Comparison of ENCODE assay signal across 8 cellular contexts in the genomic region with DNA sequence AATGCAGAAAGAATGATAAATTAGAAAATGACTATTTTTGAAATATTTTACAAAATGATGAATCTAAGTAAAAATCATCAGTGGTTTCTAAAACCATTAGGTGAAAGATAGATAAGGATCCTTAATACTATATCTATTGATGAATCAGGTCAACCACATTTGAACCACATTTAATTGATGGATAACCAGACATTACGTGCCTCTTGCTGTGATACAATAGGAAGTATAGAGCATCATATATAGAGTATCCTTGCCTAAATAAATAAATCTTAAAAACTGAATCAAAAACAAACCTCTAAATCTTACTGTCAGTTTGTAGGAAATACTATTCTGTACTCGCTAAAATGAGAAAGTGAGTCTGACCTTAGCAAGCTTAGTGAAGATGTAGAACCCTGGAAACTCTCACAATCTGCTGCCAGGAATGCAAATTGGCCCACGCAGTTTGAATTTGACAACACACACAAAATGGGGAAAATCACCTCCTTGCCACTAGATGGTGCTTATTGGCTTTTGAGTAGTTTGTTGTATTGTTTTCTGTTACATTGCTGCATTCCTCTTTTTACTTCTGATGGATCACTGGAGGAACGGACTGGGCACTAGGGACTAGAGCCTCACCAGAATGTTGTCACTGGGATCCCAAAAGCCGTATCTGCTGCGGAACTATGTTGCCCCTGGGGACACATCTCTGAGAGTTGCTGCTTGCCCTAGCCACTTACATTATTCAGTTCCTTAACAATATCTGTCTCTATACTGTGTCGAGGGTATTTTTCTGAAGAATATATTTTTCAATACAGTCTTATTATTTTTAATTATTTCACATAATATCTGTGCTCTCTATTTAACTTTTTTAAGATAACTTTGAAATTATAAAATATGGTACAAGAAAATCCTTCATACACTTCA. TPM values are rescaled to one million over a fixed set of nuclear protein-coding genes. Genes with fewer than 3 reads are reported as not detected.
DNase-seq lines count a peak whose midpoint lies in the region; ATAC-seq, FAIRE-seq and TF ChIP-seq lines count a peak whose summit lies in the region.

No MANE protein-coding gene starts in this region.

- no peak overlapping the region for H3K4me3 ChIP-seq in OCI-LY7 (ENCODE audit: low read depth, low read length, poor library complexity, severe bottlenecking)
- no peak overlapping the region for H3K4me3 ChIP-seq in GM12878
- no peak overlapping the region for H3K4me3 ChIP-seq in HepG2 (replicated peaks in 1 of 3; ENCODE audit: insufficient read depth in 1 of 3, low read depth in 2 of 3, low read length in 3 of 3)

- peak; percentile 85 for TF ChIP-seq CTCF in OCI-LY7 (conservative IDR thresholded peaks at IDR 0.05; ENCODE audit: low read length)
- TF ChIP-seq CTCF in GM12878 (IDR thresholded peaks at IDR 0.05 in 2 of 3, conservative IDR thresholded peaks at IDR 0.05 in 1 of 3; ENCODE audit: control insufficient read depth in 2 of 3, extremely low read depth in 1 of 3, insufficient read depth in 1 of 3, low read depth in 3 of 3, low read length in 3 of 3), result peak; percentile 66 to 79 (median 70); a peak in 5 of 6 replicates
- peak; percentile 83 for TF ChIP-seq CTCF in HepG2 (CRISPR knock-in tag; IDR thresholded peaks at IDR 0.05)

- CTCF ChIA-PET in activated CD8-positive, alpha-beta memory T cell treated with anti-CD3 and anti-CD28 coated beads, Interleukin-2, amount 10 ng/mL, durations not matched to agents 7 days and 5 days (lab: Charles Lee), result interaction anchor here (1.2 to 1.4 kb wide), 2 partner anchors 13 to 230 kb away, joined by 4 to 6 read pairs; no protein-coding TSS in a partner anchor
- CTCF ChIA-PET in OCI-LY7 (lab: Charles Lee; ENCODE audit: unreplicated experiment) (no interaction called here), GM12878 (lab: Yijun Ruan, JAX) (interaction anchor here (0.9 to 1.9 kb wide), 5 partner anchors 31 to 230 kb away, joined by 3 to 13 read pairs (median 3); no protein-coding TSS in a partner anchor), HepG2 (lab: Yijun Ruan, JAX; ENCODE audit: low intra/inter-chr PET ratio, low total read pairs) (interaction anchor here (2.5 kb wide), 1 partner anchor 231 kb away, joined by 23 read pairs; no protein-coding TSS in a partner anchor)

- no peaks in the 10 kb centered on the region for H3K27me3 Mint-ChIP-seq in activated CD8-positive, alpha-beta memory T cell treated with anti-CD3 and anti-CD28 coated beads, Interleukin-2, amount 10 ng/mL, durations not matched to agents 7 days and 5 days

- BruUV-seq in OCI-LY7 (replicated peaks; lab: Mats Ljungman, UMichigan), result no TSS peak
- BruUV-seq in GM12878 (replicated peaks; lab: Mats Ljungman, UMichigan), result no TSS peak
- no TSS peak for BruUV-seq in HepG2 (replicated peaks; lab: Mats Ljungman, UMichigan)

- H3K36me3 Mint-ChIP-seq in activated CD8-positive, alpha-beta memory T cell treated with anti-CD3 and anti-CD28 coated beads, Interleukin-2, amount 10 ng/mL, durations not matched to agents 7 days and 5 days, result no peaks in the 10 kb centered on the region

- H2AFZ ChIP-seq in OCI-LY7 (ENCODE audit: low read length) (no peak overlapping the region), GM12878 (ENCODE audit: control insufficient read depth, low read depth, low read length) (peak overlapping the region; percentile 65), HepG2 (ENCODE audit: low read length) (no peak overlapping the region)

- H3K4me1 Mint-ChIP-seq in activated CD8-positive, alpha-beta memory T cell treated with anti-CD3 and anti-CD28 coated beads, Interleukin-2, amount 10 ng/mL, durations not matched to agents 7 days and 5 days, result no peaks in the 10 kb centered on the region

- SMC1A ChIA-PET in GM12878 (lab: Charles Lee; ENCODE audit: uncharacterized antibody, unreplicated experiment), result no interaction called here

- WGBS in GM12878 (ENCODE audit: insufficient coverage, insufficient replicate concordance, low lambda C conversion rate, missing lambda C conversion rate), result 21% methylated on average over 7 of the region's 7 CpGs
- 24% methylated on average over 7 of the region's 7 CpGs for WGBS in HepG2 (ENCODE audit: low lambda C conversion rate)

- TF ChIP-seq EP300 in GM12878 (IDR thresholded peaks at IDR 0.05; ENCODE audit: borderline replicate concordance in 1 of 2, control insufficient read depth in 1 of 2, low read depth in 2 of 2, low read length in 2 of 2) (no peak), HepG2 (IDR thresholded peaks at IDR 0.05; ENCODE audit: low read depth in 2 of 2, low read length in 2 of 2) (no peak), HepG2 (CRISPR knock-in tag; IDR thresholded peaks at IDR 0.05; ENCODE audit: borderline replicate concordance) (no peak)

- in situ Hi-C loops in GM12878 (cut with MboI) (no loop called here), HepG2 (cut with HindIII; ENCODE audit: extremely low pct_ligation_motif_present, low pct_unique_long_range_greater_than_20kb) (loop anchor here (5.0 kb wide), 1 partner anchor 231 kb away; no protein-coding TSS in a partner anchor)

- no peak overlapping the region for H3K9ac ChIP-seq in GM12878 (ENCODE audit: control insufficient read depth, insufficient read depth, low read length)
- H3K9ac ChIP-seq in HepG2 (ENCODE audit: insufficient read depth, low read depth, low read length), result no peak overlapping the region

- H4K20me1 ChIP-seq in OCI-LY7 (ENCODE audit: insufficient read depth, low read length), result no peaks in the 10 kb centered on the region
- no peaks in the 10 kb centered on the region for H4K20me1 ChIP-seq in GM12878 (ENCODE audit: control insufficient read depth, insufficient read depth)
- H4K20me1 ChIP-seq in HepG2 (ENCODE audit: insufficient read depth, low read length), result no peaks in the 10 kb centered on the region

- no peak overlapping the region for H3K27ac Mint-ChIP-seq in activated CD8-positive, alpha-beta memory T cell treated with anti-CD3 and anti-CD28 coated beads, Interleukin-2, amount 10 ng/mL, durations not matched to agents 7 days and 5 days

- no peaks in the 10 kb centered on the region for H3K9me3 ChIP-seq in OCI-LY7 (ENCODE audit: low read length)
- H3K9me3 ChIP-seq in GM12878 (replicated peaks; ENCODE audit: control insufficient read depth, insufficient read depth, low read length), result no peaks in the 10 kb centered on the region
- no peaks in the 10 kb centered on the region for H3K9me3 ChIP-seq in HepG2 (ENCODE audit: low read length)

- H3K9me2 ChIP-seq in OCI-LY7 (ENCODE audit: insufficient read depth, low read length), result no peaks in the 10 kb centered on the region

- TF ChIP-seq RAD21 in GM12878 (IDR thresholded peaks at IDR 0.05; ENCODE audit: insufficient read depth, low read depth, low read length) (peak; percentile 72), HepG2 (CRISPR knock-in tag; IDR thresholded peaks at IDR 0.05) (peak; percentile 60)

- POLR2A ChIA-PET in OCI-LY7 (lab: Charles Lee) (no interaction called here), GM12878 (lab: Charles Lee) (no interaction called here), HepG2 (lab: Yijun Ruan, JAX) (no interaction called here)

- no peaks in the 10 kb centered on the region for H3K27me3 ChIP-seq in GM12878 (replicated peaks in 1 of 2; ENCODE audit: control insufficient read depth in 2 of 2, insufficient read depth in 2 of 2, low read length in 1 of 2)
- no peaks in the 10 kb centered on the region; a peak in 1 of 5 replicates for H3K27me3 ChIP-seq in HepG2 (ENCODE audit: control insufficient read depth in 1 of 2, insufficient read depth in 2 of 2, low read length in 2 of 2)

- no peak for TF ChIP-seq POLR2A in GM12878 (IDR thresholded peaks at IDR 0.05; ENCODE audit: low read depth, low read length)
- TF ChIP-seq POLR2A in HepG2 (IDR thresholded peaks at IDR 0.05; ENCODE audit: insufficient read depth in 1 of 2, low read depth in 2 of 2, low read length in 2 of 2), result no peak

- H3K4me2 ChIP-seq in OCI-LY7 (ENCODE audit: low read length) (no peak overlapping the region), GM12878 (ENCODE audit: control insufficient read depth, insufficient read depth) (0 out of 2 replicates have a peak overlapping the region, but pooled peaks have one; percentile 25), HepG2 (ENCODE audit: low read depth, low read length) (no peak overlapping the region)

- no peak overlapping the region for H3K4me3 Mint-ChIP-seq in activated CD8-positive, alpha-beta memory T cell treated with anti-CD3 and anti-CD28 coated beads, Interleukin-2, amount 10 ng/mL, durations not matched to agents 7 days and 5 days

- ATAC-seq in activated CD8-positive, alpha-beta memory T cell treated with anti-CD3 and anti-CD28 coated beads, Interleukin-2, amount 10 ng/mL, durations not matched to agents 7 days and 5 days, result peak; percentile 60
- ATAC-seq in GM19467 (IDR thresholded peaks at IDR 0.05; ENCODE audit: unreplicated experiment), result peak; percentile 80
- peak; percentile 89 for ATAC-seq in GM12878
- peak; percentile 80 for ATAC-seq in HepG2

- H3K79me2 ChIP-seq in OCI-LY7 (ENCODE audit: insufficient read depth, low read depth, low read length) (no peaks in the 10 kb centered on the region), GM12878 (ENCODE audit: control insufficient read depth, insufficient read depth, low read length) (no peaks in the 10 kb centered on the region), HepG2 (ENCODE audit: insufficient read depth, low read length) (no peaks in the 10 kb centered on the region)

- H3K27ac ChIP-seq in OCI-LY7 (ENCODE audit: low read depth, low read length, poor library complexity, severe bottlenecking) (no peak overlapping the region), GM12878 (ENCODE audit: control insufficient read depth, insufficient read depth) (no peak overlapping the region), HepG2 (ENCODE audit: extremely low read length, insufficient read depth, low read length) (no peak overlapping the region)

- no peaks in the 10 kb centered on the region for H3K36me3 ChIP-seq in OCI-LY7 (ENCODE audit: insufficient read depth, low read length)
- H3K36me3 ChIP-seq in GM12878 (ENCODE audit: control insufficient read depth in 2 of 2, insufficient read depth in 2 of 2, low read length in 1 of 2), result no peaks in the 10 kb centered on the region
- H3K36me3 ChIP-seq in HepG2 (replicated peaks in 1 of 2; ENCODE audit: control insufficient read depth in 1 of 2, insufficient read depth in 2 of 2, low read length in 2 of 2), result no peaks in the 10 kb centered on the region

- intact Hi-C loops in OCI-LY7 (cut with micrococcal nuclease; ENCODE audit: unreplicated experiment) (loop anchor here (5.0 to 10.0 kb wide), 2 partner anchors 109 to 646 kb away; no protein-coding TSS in a partner anchor), GM12878 (cut with micrococcal nuclease; ENCODE audit: unreplicated experiment) (loop anchor here (1.0 to 5.0 kb wide), 3 partner anchors 116 to 646 kb away; no protein-coding TSS in a partner anchor), HepG2 (cut with micrococcal nuclease; ENCODE audit: unreplicated experiment) (loop anchor here (1.0 to 10.0 kb wide), 4 partner anchors 25 to 649 kb away; a partner anchor contains a TSS)

- H3K4me1 ChIP-seq in OCI-LY7 (ENCODE audit: insufficient read depth, low read length, poor library complexity, severe bottlenecking) (no peaks in the 10 kb centered on the region), GM12878 (ENCODE audit: control insufficient read depth, insufficient read depth, low read length) (no peaks in the 10 kb centered on the region), HepG2 (ENCODE audit: insufficient read depth, low read length) (no peaks in the 10 kb centered on the region)

- RAD21 ChIA-PET in GM12878 (lab: Charles Lee; ENCODE audit: unreplicated experiment), result interaction anchor here (0.7 to 0.9 kb wide), 2 partner anchors 27 to 45 kb away, joined by 3 to 4 read pairs; no protein-coding TSS in a partner anchor

- DNase-seq in activated CD8-positive, alpha-beta memory T cell treated with anti-CD3 and anti-CD28 coated beads, Interleukin-2, amount 10 ng/mL, durations not matched to agents 7 days and 5 days, result no peak
- no peak for DNase-seq in activated CD8-positive, alpha-beta memory T cell treated with anti-CD3 and anti-CD28 coated beads, Interleukin-2, amount 50 U/mL, for 48 hours
- DNase-seq in HT1080 (ENCODE audit: low read depth) (peak; percentile 69), OCI-LY7 (ENCODE audit: low spot score) (peak; percentile 53), GM12878 (ENCODE audit: low read depth, low spot score) (no peak), HepG2 (ENCODE audit: low spot score) (peak; percentile 54)
- DNase-seq in activated effector memory CD4-positive, alpha-beta T cell treated with anti-CD3 and anti-CD28 coated beads, Interleukin-2, amount 50 U/mL, for 16 hours, result no peak

- FAIRE-seq in GM12878 (lab: Jason Lieb, UNC) (peak; percentile 95), HepG2 (lab: Jason Lieb, UNC) (peak; percentile 94)

- H3K9me3 Mint-ChIP-seq in activated CD8-positive, alpha-beta memory T cell treated with anti-CD3 and anti-CD28 coated beads, Interleukin-2, amount 10 ng/mL, durations not matched to agents 7 days and 5 days (ENCODE audit: low read depth), result no peaks in the 10 kb centered on the region

RNA-seq across cellular contexts. Expression of a gene that starts 25.4 kb away (rescaled TPM):
- 10 to 100 TPM; 55.3 to 61.6 TPM for total RNA-seq in activated CD8-positive, alpha-beta memory T cell treated with anti-CD3 and anti-CD28 coated beads, Interleukin-2, amount 10 ng/mL, durations not matched to agents 7 days and 5 days
- total RNA-seq in HT1080 (2014; rRNA removed; shearing (Covaris generic)), result 37.3 and 64.1 TPM in 2 replicates
- polyA plus RNA-seq in HT1080 (2015; cell fraction: cytosol; rRNA removed), result 48.3 and 61.6 TPM in 2 replicates
- 27.8 and 37.9 TPM in 2 replicates for polyA plus RNA-seq in HT1080 (2015; cell fraction: nucleus; rRNA removed)
- 21.1 and 24.7 TPM in 2 replicates for total RNA-seq in OCI-LY7 (2014; rRNA removed; shearing (Covaris generic))
- total RNA-seq in OCI-LY7 (2022), result 39.4 and 40.2 TPM in 2 replicates
- 28.9 and 40.8 TPM in 2 replicates for total RNA-seq in GM12878 (2013; cell fraction: nucleolus; rRNA removed)
- total RNA-seq in GM12878 (2014; rRNA removed), result 11.4 and 17.5 TPM in 2 replicates
- 36.7 and 38.5 TPM in 2 replicates for total RNA-seq in GM12878 (2014; rRNA removed; fragmentation: Illumina TruSeq; extraction: Trizol)
- 34.8 and 39.2 TPM in 2 replicates for total RNA-seq in GM12878 (2021)
- polyA plus RNA-seq in GM12878 (2011; ENCODE audit: low read depth), result 32.5 TPM
- polyA plus RNA-seq in GM12878 (2011; rRNA removed), result 24.3 and 26.1 TPM in 2 replicates
- polyA plus RNA-seq in GM12878 (2011; cell fraction: cytosol; rRNA removed), result 19.2 and 19.7 TPM in 2 replicates
- polyA plus RNA-seq in GM12878 (2011; cell fraction: nucleus; rRNA removed), result 6.2 and 13.6 TPM in 2 replicates
- 28.0 and 28.8 TPM in 2 replicates for polyA plus RNA-seq in GM12878 (2012)
- 73.5 and 96.6 TPM in 2 replicates for polyA plus RNA-seq in GM12878 (2014; fragmentation: Illumina TruSeq; extraction: Trizol)
- polyA plus RNA-seq in GM12878 (2014; fragmentation: Nextera tagmentation; extraction: Ambion mirVana), result 1 to 10 TPM; 4.3 to 6.0 TPM
- polyA plus RNA-seq in GM12878 (2014; rRNA removed), result 13.5 and 13.8 TPM in 2 replicates
- 10 to 100 TPM; 26.6 to 28.9 TPM for polyA plus RNA-seq in GM12878 (2016; fragmentation: Nextera tagmentation; extraction: Ambion mirVana)
- 23.3 and 38.5 TPM in 2 replicates for polyA minus RNA-seq in GM12878 (2011; rRNA and poly(A)+ RNA removed)
- 10.8 and 13.3 TPM in 2 replicates for polyA minus RNA-seq in GM12878 (2011; cell fraction: cytosol; rRNA and poly(A)+ RNA removed)
- polyA minus RNA-seq in GM12878 (2011; cell fraction: nucleus; rRNA and poly(A)+ RNA removed), result 10.9 and 35.0 TPM in 2 replicates
- 20.0 and 20.7 TPM in 2 replicates for total RNA-seq in HepG2 (2016; rRNA removed; fragmentation: Illumina TruSeq; extraction: Trizol)
- 13.9 and 17.5 TPM in 2 replicates for total RNA-seq in HepG2 (2016; cell fraction: cytosol; rRNA removed; fragmentation: Illumina TruSeq; extraction: Trizol; ENCODE audit: low read depth)
- total RNA-seq in HepG2 (2016; cell fraction: insoluble cytoplasmic fraction; rRNA removed; fragmentation: Illumina TruSeq; extraction: Trizol), result 16.3 and 22.8 TPM in 2 replicates
- 18.8 and 20.0 TPM in 2 replicates for total RNA-seq in HepG2 (2016; cell fraction: membrane; rRNA removed; fragmentation: Illumina TruSeq; extraction: Trizol)
- 12.7 and 22.6 TPM in 2 replicates for total RNA-seq in HepG2 (2016; cell fraction: nucleus; rRNA removed; fragmentation: Illumina TruSeq; extraction: Trizol)
- 20.4 and 22.5 TPM in 2 replicates for polyA plus RNA-seq in HepG2 (2011; rRNA removed)
- polyA plus RNA-seq in HepG2 (2011; cell fraction: cytosol; rRNA removed), result 10.4 and 17.0 TPM in 2 replicates
- polyA plus RNA-seq in HepG2 (2011; cell fraction: nucleus; rRNA removed), result 8.0 and 8.2 TPM in 2 replicates
- 26.5 and 27.1 TPM in 2 replicates for polyA plus RNA-seq in HepG2 (2012)
- 5.5 and 5.7 TPM in 2 replicates for polyA plus RNA-seq in HepG2 (2016; cell fraction: cytosol; fragmentation: Illumina TruSeq; extraction: Trizol; ENCODE audit: low read depth)
- polyA plus RNA-seq in HepG2 (2016; cell fraction: insoluble cytoplasmic fraction; fragmentation: Illumina TruSeq; extraction: Trizol; ENCODE audit: low read depth), result 23.2 and 28.6 TPM in 2 replicates
- polyA plus RNA-seq in HepG2 (2016; cell fraction: membrane; fragmentation: Illumina TruSeq; extraction: Trizol; ENCODE audit: low read depth), result 16.2 and 17.9 TPM in 2 replicates
- polyA plus RNA-seq in HepG2 (2016; cell fraction: nucleus; fragmentation: Illumina TruSeq; extraction: Trizol; ENCODE audit: insufficient read depth, low read depth), result 22.1 and 22.2 TPM in 2 replicates
- 15.3 and 16.0 TPM in 2 replicates for polyA minus RNA-seq in HepG2 (2011; rRNA and poly(A)+ RNA removed; ENCODE audit: low replicate concordance)
- 8.3 and 11.8 TPM in 2 replicates for polyA minus RNA-seq in HepG2 (2011; cell fraction: cytosol; rRNA and poly(A)+ RNA removed)
- 29.0 and 30.6 TPM in 2 replicates for polyA minus RNA-seq in HepG2 (2011; cell fraction: nucleus; rRNA and poly(A)+ RNA removed)

RNA-seq across cellular contexts. Expression of a gene that starts 46.3 kb away (rescaled TPM):
- 1 to 10 TPM; 2.0 to 3.0 TPM for total RNA-seq in activated CD8-positive, alpha-beta memory T cell treated with anti-CD3 and anti-CD28 coated beads, Interleukin-2, amount 10 ng/mL, durations not matched to agents 7 days and 5 days
- total RNA-seq in HT1080 (2014; rRNA removed; shearing (Covaris generic)), result 1.3 and 4.1 TPM in 2 replicates
- polyA plus RNA-seq in HT1080 (2015; cell fraction: cytosol; rRNA removed), result 0.51 and 0.99 TPM in 2 replicates
- polyA plus RNA-seq in HT1080 (2015; cell fraction: nucleus; rRNA removed), result 1.3 and 1.4 TPM in 2 replicates
- 2.1 and 2.5 TPM in 2 replicates for total RNA-seq in OCI-LY7 (2014; rRNA removed; shearing (Covaris generic))
- total RNA-seq in OCI-LY7 (2022) (10.4 and 11.5 TPM in 2 replicates), GM12878 (2014; rRNA removed) (24.2 and 27.2 TPM in 2 replicates), GM12878 (2014; rRNA removed; fragmentation: Illumina TruSeq; extraction: Trizol) (24.4 and 25.6 TPM in 2 replicates), GM12878 (2021) (19.0 and 20.2 TPM in 2 replicates), HepG2 (2016; rRNA removed; fragmentation: Illumina TruSeq; extraction: Trizol) (0.20 TPM in 2 replicates)
- 172 and 194 TPM in 2 replicates for total RNA-seq in GM12878 (2013; cell fraction: nucleolus; rRNA removed)
- 9.0 TPM for polyA plus RNA-seq in GM12878 (2011; ENCODE audit: low read depth)
- polyA plus RNA-seq in GM12878 (2011; rRNA removed) (15.4 and 21.3 TPM in 2 replicates), GM12878 (2014; fragmentation: Illumina TruSeq; extraction: Trizol) (18.6 and 23.7 TPM in 2 replicates), GM12878 (2014; fragmentation: Nextera tagmentation; extraction: Ambion mirVana) (1 to 10 TPM; 7.4 to 10.0 TPM), GM12878 (2014; rRNA removed) (17.3 and 19.3 TPM in 2 replicates), GM12878 (2016; fragmentation: Nextera tagmentation; extraction: Ambion mirVana) (10 to 100 TPM; 14.6 to 15.5 TPM), HepG2 (2011; rRNA removed) (0.05 and 0.10 TPM in 2 replicates)
- polyA plus RNA-seq in GM12878 (2011; cell fraction: cytosol; rRNA removed), result 6.2 and 7.2 TPM in 2 replicates
- 23.0 and 25.2 TPM in 2 replicates for polyA plus RNA-seq in GM12878 (2011; cell fraction: nucleus; rRNA removed)
- 15.4 and 23.3 TPM in 2 replicates for polyA plus RNA-seq in GM12878 (2012)
- polyA minus RNA-seq in GM12878 (2011; rRNA and poly(A)+ RNA removed), result 22.5 and 25.5 TPM in 2 replicates
- 6.9 and 10.0 TPM in 2 replicates for polyA minus RNA-seq in GM12878 (2011; cell fraction: cytosol; rRNA and poly(A)+ RNA removed)
- polyA minus RNA-seq in GM12878 (2011; cell fraction: nucleus; rRNA and poly(A)+ RNA removed), result 24.5 and 36.4 TPM in 2 replicates
- total RNA-seq in HepG2 (2016; cell fraction: cytosol; rRNA removed; fragmentation: Illumina TruSeq; extraction: Trizol; ENCODE audit: low read depth), result not detected in 2 replicates
- 0.21 and 0.22 TPM in 2 replicates for total RNA-seq in HepG2 (2016; cell fraction: insoluble cytoplasmic fraction; rRNA removed; fragmentation: Illumina TruSeq; extraction: Trizol)
- total RNA-seq in HepG2 (2016; cell fraction: membrane; rRNA removed; fragmentation: Illumina TruSeq; extraction: Trizol), result 0.09 TPM in 1 of 2 replicates, not detected in the other
- total RNA-seq in HepG2 (2016; cell fraction: nucleus; rRNA removed; fragmentation: Illumina TruSeq; extraction: Trizol), result 0.13 and 0.43 TPM in 2 replicates
- 0.08 and 0.09 TPM in 2 replicates for polyA plus RNA-seq in HepG2 (2011; cell fraction: cytosol; rRNA removed)
- 0.14 and 0.17 TPM in 2 replicates for polyA plus RNA-seq in HepG2 (2011; cell fraction: nucleus; rRNA removed)
- 0.12 and 0.25 TPM in 2 replicates for polyA plus RNA-seq in HepG2 (2012)
- not detected in 2 replicates for polyA plus RNA-seq in HepG2 (2016; cell fraction: cytosol; fragmentation: Illumina TruSeq; extraction: Trizol; ENCODE audit: low read depth)
- 0.21 TPM in 1 of 2 replicates, not detected in the other for polyA plus RNA-seq in HepG2 (2016; cell fraction: insoluble cytoplasmic fraction; fragmentation: Illumina TruSeq; extraction: Trizol; ENCODE audit: low read depth)
- 0.08 TPM in 1 of 2 replicates, not detected in the other for polyA plus RNA-seq in HepG2 (2016; cell fraction: membrane; fragmentation: Illumina TruSeq; extraction: Trizol; ENCODE audit: low read depth)
- 0.19 TPM in 1 of 2 replicates, not detected in the other for polyA plus RNA-seq in HepG2 (2016; cell fraction: nucleus; fragmentation: Illumina TruSeq; extraction: Trizol; ENCODE audit: insufficient read depth, low read depth)
- polyA minus RNA-seq in HepG2 (2011; rRNA and poly(A)+ RNA removed; ENCODE audit: low replicate concordance), result 0.12 and 0.91 TPM in 2 replicates
- polyA minus RNA-seq in HepG2 (2011; cell fraction: cytosol; rRNA and poly(A)+ RNA removed), result not detected in 2 replicates
- 0.50 and 0.64 TPM in 2 replicates for polyA minus RNA-seq in HepG2 (2011; cell fraction: nucleus; rRNA and poly(A)+ RNA removed)

Comparison
In these comparisons a context has a peak if more than half of its experiments do, and no peak if none do; other contexts are left out.
1. DNase-seq: peak in HT1080 (single experiment), OCI-LY7 (single experiment) and HepG2 (single experiment); none in activated CD8-positive, alpha-beta memory T cell treated with anti-CD3 and anti-CD28 coated beads, Interleukin-2, amount 10 ng/mL, durations not matched to agents 7 days and 5 days (single experiment), activated CD8-positive, alpha-beta memory T cell treated with anti-CD3 and anti-CD28 coated beads, Interleukin-2, amount 50 U/mL, for 48 hours (single experiment), GM12878 (single experiment) and activated effector memory CD4-positive, alpha-beta T cell treated with anti-CD3 and anti-CD28 coated beads, Interleukin-2, amount 50 U/mL, for 16 hours (single experiment).
2. Peak in every context shown above with its lines, with median percentiles within 50 percentile points of each other: ATAC-seq and CTCF ChIP-seq.